Comparison of ENCODE assay signal across 1 cellular context in genomic region chr11:447923-448731, GRCh38.
TF ChIP-seq lines count a peak whose summit lies in the region.

No MANE protein-coding gene starts in this region.

TF ChIP-seq in GM12878, 131 proteins besides CTCF, POLR2A, EP300 and RAD21 (continued from another document):
- TF ChIP-seq EZH2 (IDR thresholded peaks at IDR 0.05; ENCODE audit: borderline replicate concordance, control insufficient read depth, low read depth, low read length) (no peak), ZNF622 (IDR thresholded peaks at IDR 0.05) (no peak), ELK1 (IDR thresholded peaks at IDR 0.05; ENCODE audit: low read depth, low read length) (no peak), JUND (IDR thresholded peaks at IDR 0.05; ENCODE audit: low read depth, low read length) (no peak), ZBTB40 (IDR thresholded peaks at IDR 0.05; ENCODE audit: borderline replicate concordance) (peak; percentile 19; the same call in 1 of the 2 replicates), HSF1 (IDR thresholded peaks at IDR 0.05; ENCODE audit: low read depth, low read length) (no peak), SMARCA5 (IDR thresholded peaks at IDR 0.05) (peak; percentile 87), EGR1 (IDR thresholded peaks at IDR 0.05; ENCODE audit: borderline replicate concordance in 1 of 2, low read depth in 2 of 2, low read length in 2 of 2) (peak in 1 of 2 experiments; percentile 24; a peak in 1 of 3 replicates), BCL11A (IDR thresholded peaks at IDR 0.05; ENCODE audit: low read depth, low read length) (no peak)
TF ChIP-seq in GM12878: peak in this region for 44.
